8 cellular contexts compared by ENCODE assay signal in genomic region chr19:3760871-3761361, GRCh38. TPM values are rescaled to one million over a fixed set of nuclear protein-coding genes. Genes with fewer than 3 reads are reported as not detected.
DNase-seq lines count a peak whose midpoint lies in the region; ATAC-seq and TF ChIP-seq lines count a peak whose summit lies in the region.

No MANE protein-coding gene starts in this region.

- H3K27ac ChIP-seq in heart right ventricle: peak overlapping the region; percentile 24 to 100 (median 97)
- H3K27ac ChIP-seq in ascending aorta: peak overlapping the region; percentile 87 to 98
- H3K27ac ChIP-seq in tibial nerve: peak overlapping the region; percentile 96 to 99 (median 96)

- H3K9me3 ChIP-seq in heart right ventricle: no peaks in the 10 kb centered on the region
- H3K9me3 ChIP-seq in ascending aorta: no peaks in the 10 kb centered on the region
- no peaks in the 10 kb centered on the region for H3K9me3 ChIP-seq in tibial nerve

- H3K4me1 ChIP-seq in heart right ventricle (peaks cover 3 to 46% (median 35%) of the 10 kb centered on the region in 9 donors), ascending aorta (peaks cover 9 to 22% of the 10 kb centered on the region in 2 donors), tibial nerve (peaks cover 0 to 43% (median 15%) of the 10 kb centered on the region in 4 donors)

- H3K4me3 ChIP-seq in heart right ventricle (peak overlapping the region; percentile 68 to 99 (median 90)), ascending aorta (peak overlapping the region; percentile 88 to 95), lower leg skin (ENCODE audit: low read depth, poor library complexity, severe bottlenecking) (peak overlapping the region; percentile 61), tibial nerve (peak overlapping the region; percentile 75 to 98 (median 85))

- peaks cover 0 to 52% (median 32%) of the 10 kb centered on the region in 9 donors for H3K36me3 ChIP-seq in heart right ventricle
- peaks cover 11 to 33% of the 10 kb centered on the region in 2 donors for H3K36me3 ChIP-seq in ascending aorta
- H3K36me3 ChIP-seq in tibial nerve: peaks cover 0 to 45% (median 6%) of the 10 kb centered on the region in 3 donors

- DNase-seq in heart right ventricle (peak in 1 of 2 donors; percentile 9), left cardiac atrium (no peak), ascending aorta (ENCODE audit: low spot score in 2 of 2) (no peak), lower leg skin (ENCODE audit: low spot score in 2 of 2) (no peak), tibial nerve (ENCODE audit: low spot score in 2 of 2) (no peak), NK-92 (lab: John Stamatoyannopoulos, UW; ENCODE audit: unreplicated experiment) (no peak), left colon (no peak)

- TF ChIP-seq CTCF in heart right ventricle (IDR thresholded peaks at IDR 0.05) (no peak), ascending aorta (IDR thresholded peaks at IDR 0.05) (no peak), lower leg skin (IDR thresholded peaks at IDR 0.05) (no peak), tibial nerve (IDR thresholded peaks at IDR 0.05) (no peak)

- 35 to 41% methylated on average over 7 of the region's 7 CpGs for WGBS in heart right ventricle, 2 donors
- 28 to 33% methylated on average over 7 of the region's 7 CpGs for WGBS in lower leg skin, 2 donors
- WGBS in tibial nerve, 2 donors: 24 to 34% methylated on average over 7 of the region's 7 CpGs

- intact Hi-C loops in heart right ventricle (cut with DNase I) (loop anchor here in 8 of 10 donors (5.0 to 10.0 kb wide), 6 partner anchors 61 to 226 kb away; partner anchors contain the start of genes DAPK3 (in 2 of the 8) and EEF2 (in 1 of the 8)), left cardiac atrium (cut with DNase I) (loop anchor here in 1 of 2 donors (10.0 kb wide), 1 partner anchor 204 kb away; no protein-coding TSS in a partner anchor), ascending aorta (cut with DNase I) (loop anchor here (5.0 kb wide), 4 partner anchors 306 to 1206 kb away; partner anchors contain the start of genes ANKRD24, KDM4B, SIRT6 and ZBTB7A), lower leg skin (cut with DNase I; ENCODE audit: low total_unique reads) (no loop called here), left colon (cut with DNase I, micrococcal nuclease) (no loop called here)

- TF ChIP-seq POLR2A in lower leg skin (IDR thresholded peaks at IDR 0.05) (no peak), tibial nerve (IDR thresholded peaks at IDR 0.05) (no peak)

- H3K27me3 ChIP-seq in heart right ventricle: no peaks in the 10 kb centered on the region
- no peaks in the 10 kb centered on the region for H3K27me3 ChIP-seq in ascending aorta
- H3K27me3 ChIP-seq in tibial nerve: no peaks in the 10 kb centered on the region

- no peak for ATAC-seq in heart right ventricle
- ATAC-seq in left cardiac atrium: no peak
- ATAC-seq in GM18873 (IDR thresholded peaks at IDR 0.05; ENCODE audit: low FRiP score, unreplicated experiment): no peak
- no peak for ATAC-seq in left colon

- no peak for TF ChIP-seq EP300 in tibial nerve (IDR thresholded peaks at IDR 0.05)

RNA-seq across cellular contexts. Expression of gene APBA3, which starts 0.6 kb away (rescaled TPM):
- total RNA-seq in heart right ventricle: 10 to 100 TPM in 6 of 10 donors, 1 to 10 TPM in 4; 7.4 to 16.6 (median 10.7) TPM
- 10 to 100 TPM; 20.0 to 22.6 TPM for polyA plus RNA-seq in heart right ventricle
- total RNA-seq in left cardiac atrium: 10 to 100 TPM; 12.6 to 12.7 TPM
- total RNA-seq in ascending aorta: 58.9 TPM
- total RNA-seq in lower leg skin: 10 to 100 TPM; 21.8 to 34.6 (median 31.8) TPM
- 10 to 100 TPM; 21.6 to 51.0 (median 34.7) TPM for total RNA-seq in tibial nerve
- total RNA-seq in left colon: 10 to 100 TPM; 15.4 to 17.5 TPM

RNA-seq across cellular contexts. Expression of gene MRPL54, which starts 1.6 kb away (rescaled TPM):
- total RNA-seq in heart right ventricle: 10 to 100 TPM; 61.4 to 93.4 (median 67.0) TPM
- 100 to 1,000 TPM; 124 TPM for polyA plus RNA-seq in heart right ventricle
- total RNA-seq in left cardiac atrium: 10 to 100 TPM; 63.6 to 68.9 TPM
- 34.9 TPM for total RNA-seq in ascending aorta
- 10 to 100 TPM; 45.0 to 72.8 (median 53.9) TPM for total RNA-seq in lower leg skin
- total RNA-seq in tibial nerve: 100 to 1,000 TPM in 1 of 4 donors, 10 to 100 TPM in 3; 44.1 to 111 (median 59.2) TPM
- total RNA-seq in left colon: 10 to 100 TPM; 64.6 to 67.7 TPM

RNA-seq across cellular contexts. Expression of gene RAX2, which starts 11.1 kb away (rescaled TPM):
- total RNA-seq in heart right ventricle (not detected), left cardiac atrium (not detected), ascending aorta (not detected), lower leg skin (not detected), tibial nerve (not detected), left colon (not detected)
- not detected for polyA plus RNA-seq in heart right ventricle

RNA-seq across cellular contexts. Expression of gene MATK, which starts 25.3 kb away (rescaled TPM):
- total RNA-seq in heart right ventricle: 1 to 10 TPM in 1 of 10 donors, under 1 TPM in 9; 0.14 to 4.9 (median 0.44) TPM
- polyA plus RNA-seq in heart right ventricle: 1 to 10 TPM in 1 of 2 donors, under 1 TPM in 1; 0.97 to 1.2 TPM
- 1 to 10 TPM in 1 of 2 donors, under 1 TPM in 1; 0.92 to 1.4 TPM for total RNA-seq in left cardiac atrium
- not detected for total RNA-seq in ascending aorta
- total RNA-seq in lower leg skin: 1 to 10 TPM; 2.1 to 5.8 (median 3.3) TPM
- total RNA-seq in tibial nerve: 1 to 10 TPM in 3 of 4 donors, under 1 TPM in 1; 0.78 to 2.9 (median 2.1) TPM
- 1 to 10 TPM; 1.5 to 2.4 TPM for total RNA-seq in left colon

RNA-seq across cellular contexts. Expression of gene TJP3, which starts 52.7 kb away (rescaled TPM):
- total RNA-seq in heart right ventricle (under 1 TPM in 3 of 10 donors, not detected in 7; 0.15 to 0.49 (median 0.34) TPM), left cardiac atrium (under 1 TPM in 1 of 2 donors, not detected in 1; 0.32 TPM), ascending aorta (12.6 TPM), lower leg skin (10 to 100 TPM; 27.3 to 60.9 (median 35.6) TPM), tibial nerve (under 1 TPM in 3 of 4 donors, not detected in 1; 0.21 to 0.90 (median 0.22) TPM), left colon (100 to 1,000 TPM; 297 to 343 TPM)
- under 1 TPM in 1 of 2 donors, not detected in 1; 0.06 TPM for polyA plus RNA-seq in heart right ventricle

Comparison
In these comparisons a context has a peak if more than half of its experiments do, and no peak if none do; other contexts are left out.
1. intact Hi-C loops: an anchor here in heart right ventricle (5.0 to 10.0 kb wide) and ascending aorta (5.0 kb wide); none called in lower leg skin and left colon.